9 cellular contexts compared by ENCODE assay signal in genomic region chr9:130938652-130939404, GRCh38. TPM values are rescaled to one million over a fixed set of nuclear protein-coding genes. Genes with fewer than 3 reads are reported as not detected.
DNase-seq lines count a peak whose midpoint lies in the region; ATAC-seq and TF ChIP-seq lines count a peak whose summit lies in the region.
"Had no signal": no experiment of that assay in that cellular context is flagged by ENCODE, and none has a peak within 500 bp of the region (broad histone marks: within the 10 kb centered on the region; RNA-seq: fewer than 3 reads in every experiment).

TSS of gene FIBCD1 (minus strand) at chr9:130939247. CDS start at chr9:130938607, 640 bp downstream.

- H3K27me3 ChIP-seq in colonic mucosa: peaks cover 34% of the 10 kb centered on the region

- intact Hi-C loops in colonic mucosa (cut with DNase I) (no loop called here), mucosa of descending colon (cut with DNase I, micrococcal nuclease) (no loop called here)

- peak; percentile 27 for TF ChIP-seq CTCF in colonic mucosa (IDR thresholded peaks at IDR 0.05)
- no peak for TF ChIP-seq CTCF in mucosa of descending colon (IDR thresholded peaks at IDR 0.05)

- H3K9me3 ChIP-seq in colonic mucosa: no peaks in the 10 kb centered on the region
- H3K9me3 ChIP-seq in mucosa of descending colon: no peaks in the 10 kb centered on the region

- peak; percentile 54 for DNase-seq in stimulated activated CD4-positive, alpha-beta T cell treated with anti-CD3 and anti-CD28 coated beads, Interleukin-15, amount 100 ng/mL, for 24 hours
- DNase-seq in stimulated activated CD4-positive, alpha-beta T cell treated with anti-CD3 and anti-CD28 coated beads, Interleukin-4, amount 100 ng/mL, for 24 hours: no peak
- DNase-seq in OCI-M1 (lab: John Stamatoyannopoulos, UW) (peak; percentile 31), colonic mucosa (peak; percentile 71), mucosa of descending colon (peak; percentile 64 to 81 (median 68)), NCI-H1694 treated with DMSO at 0.1 percent for 48 hours (lab: John Stamatoyannopoulos, UW) (no peak), NCI-H1105 treated with DMSO at 0.1 percent for 48 hours (lab: John Stamatoyannopoulos, UW) (no peak)

- peak within 1 kb of the TSS; percentile 9 for H3K27ac ChIP-seq in colonic mucosa

- peak within 1 kb of the TSS; percentile 46 to 62 for H3K9ac ChIP-seq in colonic mucosa (ENCODE audit: low read depth in 2 of 2, low read length in 2 of 2)

- peak within 1 kb of the TSS; percentile 63 for H3K4me3 ChIP-seq in colonic mucosa
- H3K4me3 ChIP-seq in mucosa of descending colon: peak within 1 kb of the TSS; percentile 11

- H3K4me1 ChIP-seq in colonic mucosa (peaks cover 4% of the 10 kb centered on the region), mucosa of descending colon (ENCODE audit: low read depth) (peaks cover 19% of the 10 kb centered on the region)

- ATAC-seq in mucosa of descending colon: peak; percentile 73
- no peak for ATAC-seq in HG02571 (IDR thresholded peaks at IDR 0.05; ENCODE audit: unreplicated experiment)

- H3K36me3 ChIP-seq in colonic mucosa: no peaks in the 10 kb centered on the region
- H3K36me3 ChIP-seq in mucosa of descending colon (ENCODE audit: low read depth): no peaks in the 10 kb centered on the region

RNA-seq across cellular contexts. Expression of gene FIBCD1, which starts in this region (rescaled TPM):
- total RNA-seq in colonic mucosa (10 to 100 TPM in 1 of 2 donors, 1 to 10 TPM in 1; 9.0 to 32.9 TPM), mucosa of descending colon (10 to 100 TPM in 1 of 3 donors, 1 to 10 TPM in 2; 2.6 to 10.7 (median 7.3) TPM)
- total RNA-seq: mononuclear cell had no signal

Comparison
In these comparisons a context has a peak if more than half of its experiments do, and no peak if none do; other contexts are left out.
1. DNase-seq: peak in stimulated activated CD4-positive, alpha-beta T cell treated with anti-CD3 and anti-CD28 coated beads, Interleukin-15, amount 100 ng/mL, for 24 hours (single experiment), OCI-M1 (single experiment), colonic mucosa (single experiment) and mucosa of descending colon (3 of 3); none in stimulated activated CD4-positive, alpha-beta T cell treated with anti-CD3 and anti-CD28 coated beads, Interleukin-4, amount 100 ng/mL, for 24 hours (single experiment), NCI-H1694 treated with DMSO at 0.1 percent for 48 hours (single experiment) and NCI-H1105 treated with DMSO at 0.1 percent for 48 hours (single experiment).